6 cellular contexts compared by ENCODE assay signal in the genomic region with DNA sequence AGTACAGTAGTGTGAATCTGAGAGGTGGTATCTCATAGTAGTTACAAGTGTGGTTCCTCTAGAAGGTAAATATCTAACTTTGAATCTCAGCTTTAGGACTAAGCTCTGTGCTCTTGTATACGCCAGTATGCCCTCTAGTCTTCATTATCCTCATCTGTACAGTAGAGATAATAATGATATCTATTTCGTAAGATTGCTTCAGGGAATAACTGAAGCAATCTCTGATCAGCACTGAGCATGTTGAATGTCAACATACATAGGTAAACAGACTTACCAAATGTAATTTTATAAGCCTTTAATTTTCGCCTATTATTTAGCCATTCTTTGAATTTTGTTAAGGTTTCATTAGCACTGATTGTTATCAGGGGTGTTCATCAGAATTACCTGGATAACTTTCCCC.
"Had no signal": no experiment of that assay in that cellular context is flagged by ENCODE, and none has a peak within 500 bp of the region (broad histone marks: within the 10 kb centered on the region; RNA-seq: fewer than 3 reads in every experiment).

No MANE protein-coding gene starts in this region.

- H3K4me3 ChIP-seq: GM23338 had no signal

- ATAC-seq: GM23338, HepG2 had no signal

- FAIRE-seq: H1, H54, HepG2 had no signal

- DNase-seq: H9, HCEC 1CT had no signal
